8 cellular contexts compared by ENCODE assay signal in the genomic region with DNA sequence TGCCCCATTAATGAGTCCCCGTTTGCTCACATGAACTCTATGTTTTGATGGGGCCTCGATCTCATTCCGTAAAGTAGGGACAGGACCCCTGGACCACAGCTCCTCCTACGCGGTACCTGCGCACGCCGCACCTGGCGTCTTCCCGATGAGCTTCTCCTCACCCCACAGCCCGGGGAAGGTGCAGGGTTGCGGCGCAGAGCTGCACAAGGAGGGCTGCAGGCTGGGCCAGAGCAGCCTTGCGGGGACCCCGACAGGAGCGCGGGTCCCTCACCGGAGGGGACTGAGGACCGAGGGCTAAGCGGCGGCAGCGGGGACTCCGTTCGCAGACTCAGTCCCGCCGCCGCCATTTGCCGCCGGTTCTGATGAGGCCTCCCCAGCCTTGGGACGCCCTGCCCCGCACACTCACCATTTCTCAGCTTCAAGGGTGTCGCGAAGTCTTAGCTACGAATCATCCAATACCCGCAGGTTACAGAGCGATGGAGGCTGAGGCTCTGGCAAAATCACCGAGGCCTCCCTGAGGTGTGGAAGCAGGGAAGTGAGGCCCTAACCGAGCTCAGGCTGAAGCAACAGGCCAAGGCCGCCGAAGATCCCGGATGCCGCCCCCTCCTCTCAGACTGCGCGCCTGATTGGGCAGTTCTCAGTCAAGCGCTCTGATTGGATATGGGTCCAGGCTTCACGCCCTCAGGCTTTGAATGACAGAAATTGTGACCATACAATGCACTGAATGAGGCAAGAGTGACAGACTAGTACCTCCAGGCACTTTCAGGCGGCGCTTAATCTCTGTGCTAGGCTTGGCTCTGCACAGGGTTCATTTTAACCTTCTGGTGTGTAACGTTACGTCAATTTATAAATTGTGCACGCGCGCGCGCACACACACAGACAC. TPM values are rescaled to one million over a fixed set of nuclear protein-coding genes. Genes with fewer than 3 reads are reported as not detected.
DNase-seq lines count a peak whose midpoint lies in the region; ATAC-seq, FAIRE-seq and TF ChIP-seq lines count a peak whose summit lies in the region.

No MANE protein-coding gene starts in this region.

- 2% methylated on average over 55 of the region's 55 CpGs for WGBS in smooth muscle cell (ENCODE audit: low lambda C conversion rate)

- H3K4me2 ChIP-seq in smooth muscle cell, result peak overlapping the region; percentile 87

- H3K36me3 ChIP-seq in smooth muscle cell (ENCODE audit: low read depth), result peaks cover 36% of the 10 kb centered on the region

- peaks cover 5 to 20% (median 7%) of the 10 kb centered on the region in 6 donors for H3K9me3 Mint-ChIP-seq in immature natural killer cell

- H3K36me3 Mint-ChIP-seq in immature natural killer cell, result peaks cover 24 to 39% (median 30%) of the 10 kb centered on the region in 3 donors

- no peaks in the 10 kb centered on the region for H4K20me1 ChIP-seq in smooth muscle cell (ENCODE audit: low read depth)

- peaks cover 68 to 84% of the 10 kb centered on the region in 2 donors for H3K4me1 Mint-ChIP-seq in immature natural killer cell

- peak overlapping the region; percentile 84 for H3K27ac ChIP-seq in smooth muscle cell (ENCODE audit: low read depth)

- DNase-seq in NCI-H2171 (lab: John Stamatoyannopoulos, UW) (peak; percentile 84), cardiac fibroblast (ENCODE audit: low read depth in 2 of 2) (peak; percentile 100), immature natural killer cell (peak; percentile 97), smooth muscle cell (lab: John Stamatoyannopoulos, UW; ENCODE audit: unreplicated experiment) (peak; percentile 64)

- TF ChIP-seq CTCF in WI38 (IDR thresholded peaks at IDR 0.05; ENCODE audit: low read depth, low read length), result no peak
- no peak for TF ChIP-seq CTCF in cardiac fibroblast (IDR thresholded peaks at IDR 0.05; ENCODE audit: low read depth, low read length)
- no peak for TF ChIP-seq CTCF in smooth muscle cell (IDR thresholded peaks at IDR 0.05; ENCODE audit: borderline replicate concordance, insufficient read depth, poor library complexity, severe bottlenecking)

- H3K4me3 ChIP-seq in WI38 (ENCODE audit: low read depth, low read length) (peak overlapping the region; percentile 75), cardiac fibroblast (replicated peaks in 1 of 2; ENCODE audit: low read depth in 2 of 2, low read length in 2 of 2) (peak overlapping the region; percentile 89 to 97), smooth muscle cell (peak overlapping the region; percentile 78)

- no peaks in the 10 kb centered on the region for H3F3A ChIP-seq in smooth muscle cell (ENCODE audit: low read depth)

- H3K4me1 ChIP-seq in smooth muscle cell (ENCODE audit: low read depth), result no peaks in the 10 kb centered on the region

- H3K27ac Mint-ChIP-seq in immature natural killer cell, result peak overlapping the region; percentile 98 to 100 (median 99)

- H3K9me3 ChIP-seq in smooth muscle cell (replicated peaks; ENCODE audit: low read depth), result peaks cover 25% of the 10 kb centered on the region

- peak; percentile 98 for FAIRE-seq in A204.1 (lab: Jason Lieb, UNC)

- no peaks in the 10 kb centered on the region for H3K27me3 ChIP-seq in smooth muscle cell (ENCODE audit: low read depth)

- H3K27me3 Mint-ChIP-seq in immature natural killer cell (ENCODE audit: low read depth in 3 of 3), result peaks cover 5 to 8% (median 6%) of the 10 kb centered on the region in 3 donors

- H3K9ac ChIP-seq in smooth muscle cell (ENCODE audit: low read depth), result peak overlapping the region; percentile 96

- H2AFZ ChIP-seq in smooth muscle cell (ENCODE audit: low read depth), result peak overlapping the region; percentile 79

- H3K79me2 ChIP-seq in smooth muscle cell (ENCODE audit: low read depth), result peaks cover 48% of the 10 kb centered on the region

- H3K4me3 Mint-ChIP-seq in immature natural killer cell, result peak overlapping the region; percentile 97 to 100 (median 99)

- ATAC-seq in GM18858 (IDR thresholded peaks at IDR 0.05; ENCODE audit: unreplicated experiment), result peak; percentile 99
- peak; percentile 100 for ATAC-seq in HG03066 (IDR thresholded peaks at IDR 0.05; ENCODE audit: low read depth, unreplicated experiment)

RNA-seq across cellular contexts. Expression of a gene that starts 25.1 kb away (rescaled TPM):
- 10 to 100 TPM; 16.3 to 30.4 (median 23.0) TPM for polyA plus RNA-seq in immature natural killer cell
- 21.8 and 37.1 TPM in 2 replicates for total RNA-seq in smooth muscle cell
- 14.9 and 25.5 TPM in 2 replicates for polyA plus RNA-seq in smooth muscle cell

RNA-seq across cellular contexts. Expression of a gene that starts 25.2 kb away (rescaled TPM):
- polyA plus RNA-seq in immature natural killer cell (10 to 100 TPM; 22.8 to 30.6 (median 24.9) TPM), smooth muscle cell (42.1 and 53.4 TPM in 2 replicates)
- total RNA-seq in smooth muscle cell, result 28.7 and 44.3 TPM in 2 replicates

Comparison
In these comparisons a context has a peak if more than half of its experiments do, and no peak if none do; other contexts are left out.
1. Peak in every context shown above with its lines: DNase-seq, ATAC-seq, H3K4me3 ChIP-seq and H3K27ac ChIP-seq.